8 cellular contexts compared by ENCODE assay signal in the genomic region with DNA sequence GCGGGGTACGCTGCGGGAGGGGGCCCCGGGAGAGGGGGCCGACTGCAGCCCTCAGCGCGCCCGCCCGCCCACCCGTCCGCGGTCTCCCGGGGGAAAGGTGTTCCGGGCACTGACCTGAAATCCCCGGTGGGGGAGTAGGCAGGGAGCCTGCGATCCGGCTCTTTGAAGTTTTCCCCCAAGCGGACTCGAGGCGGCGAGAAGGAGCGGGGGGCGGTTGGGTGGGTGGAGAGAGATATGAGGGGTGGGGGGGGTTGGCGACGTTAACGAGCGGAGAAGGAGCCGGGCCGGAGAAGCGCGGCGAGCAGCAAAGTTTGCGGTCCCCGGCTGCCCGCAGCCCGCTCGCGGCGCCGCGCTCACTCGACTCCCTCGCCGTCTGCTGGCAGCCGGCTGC. TPM values are rescaled to one million over a fixed set of nuclear protein-coding genes. Genes with fewer than 3 reads are reported as not detected.
DNase-seq lines count a peak whose midpoint lies in the region; ATAC-seq and TF ChIP-seq lines count a peak whose summit lies in the region.

No MANE protein-coding gene starts in this region.

- peaks cover 13% of the 10 kb centered on the region for H3K36me3 Mint-ChIP-seq in activated T-cell treated with anti-CD3 and anti-CD28 coated beads, Interleukin-2, amount 50 U/mL, for 24 hours (ENCODE audit: low read depth)

- no peak for TF ChIP-seq POLR2A in stomach (IDR thresholded peaks at IDR 0.05)

- H3K4me1 Mint-ChIP-seq in activated T-cell treated with anti-CD3 and anti-CD28 coated beads, Interleukin-2, amount 50 U/mL, for 24 hours (ENCODE audit: low read depth), result peaks cover 48% of the 10 kb centered on the region

- ATAC-seq in HG02981 (IDR thresholded peaks at IDR 0.05; ENCODE audit: unreplicated experiment) (no peak), foreskin keratinocyte (no peak)

- H3K27ac Mint-ChIP-seq in activated T-cell treated with anti-CD3 and anti-CD28 coated beads, Interleukin-2, amount 50 U/mL, for 24 hours, result no peak overlapping the region

- no peaks in the 10 kb centered on the region for H3K9me3 Mint-ChIP-seq in activated T-cell treated with anti-CD3 and anti-CD28 coated beads, Interleukin-2, amount 50 U/mL, for 24 hours

- TF ChIP-seq EP300 in stomach (IDR thresholded peaks at IDR 0.05), result no peak

- peak; percentile 65 for DNase-seq in activated T-cell treated with anti-CD3 and anti-CD28 coated beads, Interleukin-2, amount 50 U/mL, for 24 hours
- DNase-seq in activated T-cell treated with anti-CD3 and anti-CD28 coated beads, Interleukin-2, amount 50 U/mL, for 1 hour, result no peak
- DNase-seq in activated CD8-positive, alpha-beta memory T cell treated with anti-CD3 and anti-CD28 coated beads, Interleukin-2, amount 50 U/mL, for 48 hours, result peak; percentile 59
- DNase-seq in stomach (no peak), NCI-H345 (lab: John Stamatoyannopoulos, UW) (no peak), foreskin keratinocyte (no peak)

- TF ChIP-seq CTCF in stomach (IDR thresholded peaks at IDR 0.05) (no peak), foreskin keratinocyte (conservative IDR thresholded peaks at IDR 0.05) (no peak)

- H3K4me1 ChIP-seq in stomach, result peaks cover 9 to 83% (median 39%) of the 10 kb centered on the region in 4 donors
- H3K4me1 ChIP-seq in foreskin keratinocyte, result peaks cover 8% of the 10 kb centered on the region

- intact Hi-C loops in stomach (cut with DNase I; ENCODE audit: low total_unique reads), result loop anchor here (10.0 kb wide), 1 partner anchor 58 kb away; no protein-coding TSS in a partner anchor

- H3K27me3 ChIP-seq in stomach (peaks cover 0 to 63% (median 11%) of the 10 kb centered on the region in 3 donors), foreskin keratinocyte (no peaks in the 10 kb centered on the region)

- H3K4me3 Mint-ChIP-seq in activated T-cell treated with anti-CD3 and anti-CD28 coated beads, Interleukin-2, amount 50 U/mL, for 24 hours, result peak overlapping the region; percentile 85

- WGBS in stomach, 5 donors, result 0 to 11% (median 0%) methylated on average over 1 to 39 of the region's 45 CpGs

- H3K9me3 ChIP-seq in iPS-18c (ENCODE audit: control insufficient read depth, insufficient read depth, low read length) (peaks cover 20% of the 10 kb centered on the region), stomach (peaks cover 0 to 24% (median 0%) of the 10 kb centered on the region in 4 donors)

- H3K4me3 ChIP-seq in iPS-18c (ENCODE audit: insufficient read depth, low read depth, low read length), result peak overlapping the region; percentile 57
- peak overlapping the region; percentile 63 to 75 (median 70) for H3K4me3 ChIP-seq in stomach

- H3K27me3 Mint-ChIP-seq in activated T-cell treated with anti-CD3 and anti-CD28 coated beads, Interleukin-2, amount 50 U/mL, for 24 hours, result peaks cover 66% of the 10 kb centered on the region

- H3K36me3 ChIP-seq in stomach, result no peaks in the 10 kb centered on the region

- H3K27ac ChIP-seq in stomach, result peak overlapping the region; percentile 88 to 95 (median 93)
- H3K27ac ChIP-seq in foreskin keratinocyte, result no peak overlapping the region

RNA-seq across cellular contexts. Expression of a gene that starts 0.7 kb away (rescaled TPM):
- 10 to 100 TPM; 11.0 to 45.5 (median 34.8) TPM for total RNA-seq in stomach
- polyA plus RNA-seq in stomach, result 10 to 100 TPM in 1 of 3 donors, 1 to 10 TPM in 2; 4.4 to 11.8 (median 5.0) TPM
- total RNA-seq in foreskin keratinocyte, result 20.4 and 22.5 TPM in 2 replicates
- polyA plus RNA-seq in foreskin keratinocyte, result 6.7 and 6.8 TPM in 2 replicates

Comparison
In these comparisons a context has a peak if more than half of its experiments do, and no peak if none do; other contexts are left out.
1. DNase-seq: peak in activated T-cell treated with anti-CD3 and anti-CD28 coated beads, Interleukin-2, amount 50 U/mL, for 24 hours (single experiment) and activated CD8-positive, alpha-beta memory T cell treated with anti-CD3 and anti-CD28 coated beads, Interleukin-2, amount 50 U/mL, for 48 hours (single experiment); none in activated T-cell treated with anti-CD3 and anti-CD28 coated beads, Interleukin-2, amount 50 U/mL, for 1 hour (single experiment), stomach (single experiment), NCI-H345 (single experiment) and foreskin keratinocyte (0 of 2).